ENCODE assay signal across 11 cellular contexts in genomic region chr11:119874660-119875238, GRCh38.
"Had no signal": no experiment of that assay in that cellular context is flagged by ENCODE, and none has a peak within 500 bp of the region (broad histone marks: within the 10 kb centered on the region; RNA-seq: fewer than 3 reads in every experiment).

No MANE protein-coding gene starts in this region.

- H3K27ac Mint-ChIP-seq: activated CD4-positive, alpha-beta memory T cell treated with anti-CD3 and anti-CD28 coated beads, Interleukin-2, amount 10 ng/mL, durations not matched to agents 7 days and 5 days; activated naive CD8-positive, alpha-beta T cell treated with anti-CD3 and anti-CD28 coated beads for 36 hours; dendritic cell treated with granulocyte-macrophage colony-stimulating factor and Interleukin-4, amounts not matched to agents 40 ng/mL and 50 ng/mL, for 4 days had no signal

- DNase-seq: activated CD4-positive, alpha-beta memory T cell treated with anti-CD3 and anti-CD28 coated beads, Interleukin-2, amount 10 ng/mL, durations not matched to agents 7 days and 5 days; activated gamma-delta T cell treated with Interleukin-2 at 50 U/mL for 16 hours; activated naive CD8-positive, alpha-beta T cell treated with anti-CD3 and anti-CD28 coated beads for 36 hours; activated T-cell treated with anti-CD3 and anti-CD28 coated beads, Interleukin-2, amount 50 U/mL, for 48 hours; brain microvascular endothelial cell; cerebellar nuclear complex; nephron progenitor cell; pancreas; retina had no signal

- H3K4me1 Mint-ChIP-seq: activated CD4-positive, alpha-beta memory T cell treated with anti-CD3 and anti-CD28 coated beads, Interleukin-2, amount 10 ng/mL, durations not matched to agents 7 days and 5 days; activated naive CD8-positive, alpha-beta T cell treated with anti-CD3 and anti-CD28 coated beads for 36 hours had no signal

- H3K9me3 Mint-ChIP-seq: activated CD4-positive, alpha-beta memory T cell treated with anti-CD3 and anti-CD28 coated beads, Interleukin-2, amount 10 ng/mL, durations not matched to agents 7 days and 5 days; activated naive CD8-positive, alpha-beta T cell treated with anti-CD3 and anti-CD28 coated beads for 36 hours; dendritic cell treated with granulocyte-macrophage colony-stimulating factor and Interleukin-4, amounts not matched to agents 40 ng/mL and 50 ng/mL, for 4 days; nephron progenitor cell had no signal

- H3K4me1 ChIP-seq: pancreas, tibial nerve had no signal

- H3K36me3 Mint-ChIP-seq: activated naive CD8-positive, alpha-beta T cell treated with anti-CD3 and anti-CD28 coated beads for 36 hours had no signal

- H3K36me3 ChIP-seq: brain microvascular endothelial cell, pancreas, tibial nerve had no signal

- H3K4me3 ChIP-seq: pancreas, tibial nerve had no signal

- H3K27me3 Mint-ChIP-seq: activated CD4-positive, alpha-beta memory T cell treated with anti-CD3 and anti-CD28 coated beads, Interleukin-2, amount 10 ng/mL, durations not matched to agents 7 days and 5 days had no signal

- H3K27me3 ChIP-seq: brain microvascular endothelial cell, pancreas had no signal

- H3K9me3 ChIP-seq: pancreas, tibial nerve had no signal

- H3K4me3 Mint-ChIP-seq: activated CD4-positive, alpha-beta memory T cell treated with anti-CD3 and anti-CD28 coated beads, Interleukin-2, amount 10 ng/mL, durations not matched to agents 7 days and 5 days; activated naive CD8-positive, alpha-beta T cell treated with anti-CD3 and anti-CD28 coated beads for 36 hours; dendritic cell treated with granulocyte-macrophage colony-stimulating factor and Interleukin-4, amounts not matched to agents 40 ng/mL and 50 ng/mL, for 4 days; nephron progenitor cell had no signal

- H3K27ac ChIP-seq: brain microvascular endothelial cell, pancreas, tibial nerve had no signal
